In the genomic region with DNA sequence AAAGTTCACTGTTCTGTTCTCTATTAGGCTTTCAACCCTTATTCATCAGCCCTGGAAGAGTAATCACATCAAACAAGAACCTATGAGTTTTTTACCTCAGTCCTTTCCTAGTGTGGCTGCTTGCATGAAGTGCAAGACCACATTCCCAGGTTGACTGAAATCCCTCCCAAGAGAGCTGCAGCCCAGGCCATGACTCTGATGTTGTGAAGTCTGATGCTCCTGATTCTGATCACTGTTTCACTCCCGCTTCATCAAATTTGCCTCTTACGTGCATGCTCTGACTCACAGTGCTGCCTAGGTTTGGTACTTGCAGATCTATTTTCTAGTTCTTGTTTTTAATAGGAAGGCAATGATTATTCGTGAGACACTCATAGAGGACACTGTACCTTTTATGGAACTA, we compare ENCODE assay signal across 1 cellular context.
TF ChIP-seq lines count a peak whose summit lies in the region.

No MANE protein-coding gene starts in this region.

TF ChIP-seq in WTC11, 78 proteins besides CTCF, POLR2A, EP300 and RAD21 (continued from another document):
- TF ChIP-seq GABPB1 (CRISPR knock-in tag; IDR thresholded peaks at IDR 0.05) = no peak
- TF ChIP-seq, protein P1, sequence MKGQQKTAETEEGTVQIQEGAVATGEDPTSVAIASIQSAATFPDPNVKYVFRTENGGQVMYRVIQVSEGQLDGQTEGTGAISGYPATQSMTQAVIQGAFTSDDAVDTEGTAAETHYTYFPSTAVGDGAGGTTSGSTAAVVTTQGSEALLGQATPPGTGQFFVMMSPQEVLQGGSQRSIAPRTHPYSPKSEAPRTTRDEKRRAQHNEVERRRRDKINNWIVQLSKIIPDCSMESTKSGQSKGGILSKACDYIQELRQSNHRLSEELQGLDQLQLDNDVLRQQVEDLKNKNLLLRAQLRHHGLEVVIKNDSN (CRISPR knock-in tag; IDR thresholded peaks at IDR 0.05) = no peak
- TF ChIP-seq ZNF317 (CRISPR knock-in tag; IDR thresholded peaks at IDR 0.05; ENCODE audit: borderline replicate concordance, low read depth) = no peak
